ENCODE assay signal across 1 cellular context in the genomic region with DNA sequence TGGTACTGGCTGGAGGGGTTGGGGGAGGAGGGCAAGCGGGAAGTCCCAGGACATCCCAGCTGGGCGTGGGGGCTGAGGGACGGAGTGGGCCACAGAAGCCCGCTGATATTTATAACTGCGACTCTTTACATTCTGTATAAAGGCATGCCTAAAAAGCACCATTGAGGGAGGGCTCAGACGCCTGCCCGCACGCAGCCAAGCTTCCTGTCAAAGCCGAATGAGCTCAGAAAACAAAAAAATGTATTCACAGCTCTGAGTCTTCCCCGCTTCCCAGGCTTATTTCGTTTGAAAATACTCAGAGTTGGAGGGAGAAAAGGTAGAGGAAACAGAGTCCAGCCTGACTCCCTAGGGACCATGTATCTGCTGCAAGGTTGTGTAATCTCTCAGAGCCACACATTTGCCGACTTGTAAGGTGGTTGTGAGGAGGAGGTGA.
TF ChIP-seq lines count a peak whose summit lies in the region.

No MANE protein-coding gene starts in this region.

TF ChIP-seq in WTC11, 78 proteins besides CTCF, POLR2A, EP300 and RAD21 (continued from another document):
- TF ChIP-seq, protein P1, sequence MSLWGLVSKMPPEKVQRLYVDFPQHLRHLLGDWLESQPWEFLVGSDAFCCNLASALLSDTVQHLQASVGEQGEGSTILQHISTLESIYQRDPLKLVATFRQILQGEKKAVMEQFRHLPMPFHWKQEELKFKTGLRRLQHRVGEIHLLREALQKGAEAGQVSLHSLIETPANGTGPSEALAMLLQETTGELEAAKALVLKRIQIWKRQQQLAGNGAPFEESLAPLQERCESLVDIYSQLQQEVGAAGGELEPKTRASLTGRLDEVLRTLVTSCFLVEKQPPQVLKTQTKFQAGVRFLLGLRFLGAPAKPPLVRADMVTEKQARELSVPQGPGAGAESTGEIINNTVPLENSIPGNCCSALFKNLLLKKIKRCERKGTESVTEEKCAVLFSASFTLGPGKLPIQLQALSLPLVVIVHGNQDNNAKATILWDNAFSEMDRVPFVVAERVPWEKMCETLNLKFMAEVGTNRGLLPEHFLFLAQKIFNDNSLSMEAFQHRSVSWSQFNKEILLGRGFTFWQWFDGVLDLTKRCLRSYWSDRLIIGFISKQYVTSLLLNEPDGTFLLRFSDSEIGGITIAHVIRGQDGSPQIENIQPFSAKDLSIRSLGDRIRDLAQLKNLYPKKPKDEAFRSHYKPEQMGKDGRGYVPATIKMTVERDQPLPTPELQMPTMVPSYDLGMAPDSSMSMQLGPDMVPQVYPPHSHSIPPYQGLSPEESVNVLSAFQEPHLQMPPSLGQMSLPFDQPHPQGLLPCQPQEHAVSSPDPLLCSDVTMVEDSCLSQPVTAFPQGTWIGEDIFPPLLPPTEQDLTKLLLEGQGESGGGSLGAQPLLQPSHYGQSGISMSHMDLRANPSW (CRISPR knock-in tag; conservative IDR thresholded peaks at IDR 0.05; ENCODE audit: low read depth) = no peak
- TF ChIP-seq ZNF671 (CRISPR knock-in tag; IDR thresholded peaks at IDR 0.05) (no peak), ELF4 (CRISPR knock-in tag; IDR thresholded peaks at IDR 0.05; ENCODE audit: low read depth) (no peak), TCF7 (CRISPR knock-in tag; IDR thresholded peaks at IDR 0.05; ENCODE audit: low read depth) (no peak), ATF6 (CRISPR knock-in tag; IDR thresholded peaks at IDR 0.05) (no peak), KAT7 (CRISPR knock-in tag; IDR thresholded peaks at IDR 0.05; ENCODE audit: borderline replicate concordance) (no peak)
- TF ChIP-seq, protein P2, sequence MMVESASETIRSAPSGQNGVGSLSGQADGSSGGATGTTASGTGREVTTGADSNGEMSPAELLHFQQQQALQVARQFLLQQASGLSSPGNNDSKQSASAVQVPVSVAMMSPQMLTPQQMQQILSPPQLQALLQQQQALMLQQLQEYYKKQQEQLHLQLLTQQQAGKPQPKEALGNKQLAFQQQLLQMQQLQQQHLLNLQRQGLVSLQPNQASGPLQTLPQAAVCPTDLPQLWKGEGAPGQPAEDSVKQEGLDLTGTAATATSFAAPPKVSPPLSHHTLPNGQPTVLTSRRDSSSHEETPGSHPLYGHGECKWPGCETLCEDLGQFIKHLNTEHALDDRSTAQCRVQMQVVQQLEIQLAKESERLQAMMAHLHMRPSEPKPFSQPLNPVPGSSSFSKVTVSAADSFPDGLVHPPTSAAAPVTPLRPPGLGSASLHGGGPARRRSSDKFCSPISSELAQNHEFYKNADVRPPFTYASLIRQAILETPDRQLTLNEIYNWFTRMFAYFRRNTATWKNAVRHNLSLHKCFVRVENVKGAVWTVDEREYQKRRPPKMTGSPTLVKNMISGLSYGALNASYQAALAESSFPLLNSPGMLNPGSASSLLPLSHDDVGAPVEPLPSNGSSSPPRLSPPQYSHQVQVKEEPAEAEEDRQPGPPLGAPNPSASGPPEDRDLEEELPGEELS (CRISPR knock-in tag; IDR thresholded peaks at IDR 0.05) = no peak
